In genomic region chr1:241630476-241630875, GRCh38 we compare ENCODE assay signal across 38 cellular contexts. TPM values are rescaled to one million over a fixed set of nuclear protein-coding genes. Genes with fewer than 3 reads are reported as not detected.
"Had no signal": no experiment of that assay in that cellular context is flagged by ENCODE, and none has a peak within 500 bp of the region (broad histone marks: within the 10 kb centered on the region; RNA-seq: fewer than 3 reads in every experiment).

No MANE protein-coding gene starts in this region.

- H3K27me3 Mint-ChIP-seq: activated CD4-positive, alpha-beta memory T cell treated with anti-CD3 and anti-CD28 coated beads for 36 hours; activated CD4-positive, alpha-beta T cell treated with anti-CD3 and anti-CD28 coated beads for 36 hours; activated CD4-positive, alpha-beta T cell treated with anti-CD3 and anti-CD28 coated beads, Interleukin-2, amount 10 ng/mL, durations not matched to agents 24 days and 14 days; activated CD8-positive, alpha-beta memory T cell treated with anti-CD3 and anti-CD28 coated beads, Interleukin-2, amount 10 ng/mL, durations not matched to agents 7 days and 5 days; activated naive CD4-positive, alpha-beta T cell treated with anti-CD3 and anti-CD28 coated beads, Interleukin-2, amount 50 U/mL, for 24 hours; activated naive CD8-positive, alpha-beta T cell treated with anti-CD3 and anti-CD28 coated beads for 36 hours; activated naive CD8-positive, alpha-beta T cell treated with anti-CD3 and anti-CD28 coated beads, Interleukin-2, amount 50 U/mL, for 24 hours had no signal

- H3K4me3 ChIP-seq: adrenal gland, body of pancreas, cardiac muscle cell, colonic mucosa, esophagus squamous epithelium, gastroesophageal sphincter, heart right ventricle, hepatocyte had no signal

- H3K4me3 Mint-ChIP-seq: activated CD4-positive, alpha-beta memory T cell treated with anti-CD3 and anti-CD28 coated beads for 36 hours; activated CD4-positive, alpha-beta T cell treated with anti-CD3 and anti-CD28 coated beads for 36 hours; activated CD4-positive, alpha-beta T cell treated with anti-CD3 and anti-CD28 coated beads, Interleukin-2, amount 10 ng/mL, durations not matched to agents 24 days and 14 days; activated CD8-positive, alpha-beta memory T cell treated with anti-CD3 and anti-CD28 coated beads, Interleukin-2, amount 10 ng/mL, durations not matched to agents 7 days and 5 days; activated CD8-positive, alpha-beta T cell treated with anti-CD3 and anti-CD28 coated beads, Interleukin-2, amount 10 ng/mL, durations not matched to agents 7 days and 5 days; activated naive CD4-positive, alpha-beta T cell treated with anti-CD3 and anti-CD28 coated beads for 36 hours; activated naive CD4-positive, alpha-beta T cell treated with anti-CD3 and anti-CD28 coated beads, Interleukin-2, amount 50 U/mL, for 24 hours; activated naive CD8-positive, alpha-beta T cell treated with anti-CD3 and anti-CD28 coated beads for 36 hours; activated naive CD8-positive, alpha-beta T cell treated with anti-CD3 and anti-CD28 coated beads, Interleukin-2, amount 50 U/mL, for 24 hours; activated T-helper 1 cell treated with anti-CD3 and anti-CD28 coated beads, Interleukin-12 subunit alpha, Interleukin-12 subunit beta, Interleukin-2, Interleukin-4 antibody, amounts not matched to agents 30 ng/mL and 10 ng/mL and 1 ng/mL, durations not matched to agents 14 hours and 24 hours and 36 hours had no signal

- H3K9me3 ChIP-seq: adrenal gland, body of pancreas, colonic mucosa, esophagus squamous epithelium, gastroesophageal sphincter, heart right ventricle had no signal

- ATAC-seq: activated CD4-positive, alpha-beta T cell treated with anti-CD3 and anti-CD28 coated beads for 36 hours; activated CD8-positive, alpha-beta memory T cell treated with anti-CD3 and anti-CD28 coated beads, Interleukin-2, amount 10 ng/mL, durations not matched to agents 7 days and 5 days; activated CD8-positive, alpha-beta T cell treated with anti-CD3 and anti-CD28 coated beads, Interleukin-2, amount 10 ng/mL, durations not matched to agents 7 days and 5 days; activated naive CD8-positive, alpha-beta T cell treated with anti-CD3 and anti-CD28 coated beads, Interleukin-2, amount 50 U/mL, for 24 hours; body of pancreas; gastroesophageal sphincter; heart right ventricle had no signal

- DNase-seq: activated CD4-positive, alpha-beta memory T cell treated with anti-CD3 and anti-CD28 coated beads for 36 hours; activated CD4-positive, alpha-beta T cell treated with anti-CD3 and anti-CD28 coated beads for 36 hours; activated CD4-positive, alpha-beta T cell treated with anti-CD3 and anti-CD28 coated beads, Interleukin-2, amount 10 ng/mL, durations not matched to agents 24 days and 14 days; activated CD4-positive, CD25-positive, alpha-beta regulatory T cell; activated CD4-positive, CD25-positive, alpha-beta regulatory T cell treated with anti-CD3 and anti-CD28 coated beads, Interleukin-2, amount 50 U/mL, for 72 hours; activated CD8-positive, alpha-beta memory T cell treated with anti-CD3 and anti-CD28 coated beads, Interleukin-2, amount 10 ng/mL, durations not matched to agents 7 days and 5 days; activated CD8-positive, alpha-beta memory T cell treated with anti-CD3 and anti-CD28 coated beads, Interleukin-2, amount 50 U/mL, for 4 hours; activated CD8-positive, alpha-beta T cell treated with anti-CD3 and anti-CD28 coated beads, Interleukin-2, amount 10 ng/mL, durations not matched to agents 7 days and 5 days; activated effector memory CD4-positive, alpha-beta T cell treated with anti-CD3 and anti-CD28 coated beads, Interleukin-2, amount 50 U/mL, for 16 hours; activated naive CD4-positive, alpha-beta T cell treated with anti-CD3 and anti-CD28 coated beads for 36 hours; activated naive CD8-positive, alpha-beta T cell treated with anti-CD3 and anti-CD28 coated beads for 36 hours; activated naive CD8-positive, alpha-beta T cell treated with anti-CD3 and anti-CD28 coated beads, Interleukin-2, amount 50 U/mL, for 24 hours; activated T-cell treated with anti-CD3 and anti-CD28 coated beads, Interleukin-2, amount 50 U/mL, for 1 hour; activated T-cell treated with anti-CD3 and anti-CD28 coated beads, Interleukin-2, amount 50 U/mL, for 48 hours; adrenal gland; amygdala; aorta; body of pancreas; central memory CD4-positive, alpha-beta T cell; cerebellar nuclear complex; colonic mucosa; effector CD8-positive, alpha-beta T cell; esophagus squamous epithelium; foreskin melanocyte; heart right ventricle had no signal

- H3K27ac Mint-ChIP-seq: activated CD4-positive, alpha-beta memory T cell treated with anti-CD3 and anti-CD28 coated beads for 36 hours; activated CD4-positive, alpha-beta T cell treated with anti-CD3 and anti-CD28 coated beads for 36 hours; activated CD4-positive, alpha-beta T cell treated with anti-CD3 and anti-CD28 coated beads, Interleukin-2, amount 10 ng/mL, durations not matched to agents 24 days and 14 days; activated CD8-positive, alpha-beta memory T cell treated with anti-CD3 and anti-CD28 coated beads, Interleukin-2, amount 10 ng/mL, durations not matched to agents 7 days and 5 days; activated CD8-positive, alpha-beta T cell treated with anti-CD3 and anti-CD28 coated beads, Interleukin-2, amount 10 ng/mL, durations not matched to agents 7 days and 5 days; activated naive CD4-positive, alpha-beta T cell treated with anti-CD3 and anti-CD28 coated beads for 36 hours; activated naive CD8-positive, alpha-beta T cell treated with anti-CD3 and anti-CD28 coated beads for 36 hours; activated naive CD8-positive, alpha-beta T cell treated with anti-CD3 and anti-CD28 coated beads, Interleukin-2, amount 50 U/mL, for 24 hours; activated T-helper 1 cell treated with anti-CD3 and anti-CD28 coated beads, Interleukin-12 subunit alpha, Interleukin-12 subunit beta, Interleukin-2, Interleukin-4 antibody, amounts not matched to agents 30 ng/mL and 10 ng/mL and 1 ng/mL, durations not matched to agents 14 hours and 24 hours and 36 hours; activated T-helper 2 cell treated with anti-CD3 and anti-CD28 coated beads, Interferon-gamma antibody, Interleukin-2, Interleukin-4, amounts not matched to agents 10 μg/mL and 5 μg/mL and 100 μg/mL, durations not matched to agents 14 hours and 24 hours and 36 hours had no signal

- H3K4me2 ChIP-seq: hepatocyte had no signal

- H3K36me3 ChIP-seq: adrenal gland, cardiac muscle cell, colonic mucosa had no signal

- H3K4me1 ChIP-seq: adrenal gland, colonic mucosa, gastroesophageal sphincter had no signal

- H3K27me3 ChIP-seq: adrenal gland, body of pancreas, cardiac muscle cell, colonic mucosa, esophagus squamous epithelium, gastroesophageal sphincter, heart right ventricle, hepatocyte had no signal

- H3K27ac ChIP-seq: adrenal gland, body of pancreas, cardiac muscle cell, colonic mucosa, epithelial cell of prostate, esophagus squamous epithelium, gastroesophageal sphincter, heart right ventricle, hepatocyte had no signal

- H3K9me3 Mint-ChIP-seq: activated CD4-positive, alpha-beta memory T cell treated with anti-CD3 and anti-CD28 coated beads for 36 hours; activated CD4-positive, alpha-beta T cell treated with anti-CD3 and anti-CD28 coated beads, Interleukin-2, amount 10 ng/mL, durations not matched to agents 24 days and 14 days; activated naive CD4-positive, alpha-beta T cell treated with anti-CD3 and anti-CD28 coated beads for 36 hours; activated naive CD4-positive, alpha-beta T cell treated with anti-CD3 and anti-CD28 coated beads, Interleukin-2, amount 50 U/mL, for 24 hours; activated naive CD8-positive, alpha-beta T cell treated with anti-CD3 and anti-CD28 coated beads, Interleukin-2, amount 50 U/mL, for 24 hours; activated T-helper 1 cell treated with anti-CD3 and anti-CD28 coated beads, Interleukin-12 subunit alpha, Interleukin-12 subunit beta, Interleukin-2, Interleukin-4 antibody, amounts not matched to agents 30 ng/mL and 10 ng/mL and 1 ng/mL, durations not matched to agents 14 hours and 24 hours and 36 hours; activated T-helper 2 cell treated with anti-CD3 and anti-CD28 coated beads, Interferon-gamma antibody, Interleukin-2, Interleukin-4, amounts not matched to agents 10 μg/mL and 5 μg/mL and 100 μg/mL, durations not matched to agents 14 hours and 24 hours and 36 hours had no signal

RNA-seq across cellular contexts. Expression of gene WDR64, which starts 21.6 kb away (rescaled TPM):
- total RNA-seq: activated CD4-positive, alpha-beta memory T cell treated with anti-CD3 and anti-CD28 coated beads for 36 hours; activated CD4-positive, alpha-beta T cell treated with anti-CD3 and anti-CD28 coated beads for 36 hours; activated CD4-positive, alpha-beta T cell treated with anti-CD3 and anti-CD28 coated beads, Interleukin-2, amount 10 ng/mL, durations not matched to agents 24 days and 14 days; activated CD8-positive, alpha-beta memory T cell treated with anti-CD3 and anti-CD28 coated beads for 36 hours; activated naive CD4-positive, alpha-beta T cell treated with anti-CD3 and anti-CD28 coated beads for 36 hours; activated T-helper 1 cell treated with anti-CD3 and anti-CD28 coated beads, Interleukin-12 subunit alpha, Interleukin-12 subunit beta, Interleukin-2, Interleukin-4 antibody, amounts not matched to agents 30 ng/mL and 10 ng/mL and 1 ng/mL, durations not matched to agents 14 hours and 24 hours and 36 hours; activated T-helper 2 cell treated with anti-CD3 and anti-CD28 coated beads, Interferon-gamma antibody, Interleukin-2, Interleukin-4, amounts not matched to agents 10 μg/mL and 5 μg/mL and 100 μg/mL, durations not matched to agents 14 hours and 24 hours and 36 hours; aorta; body of pancreas; cardiac muscle cell; colonic mucosa; dermis microvascular lymphatic vessel endothelial cell; endothelial cell of umbilical vein; esophagus squamous epithelium; fibroblast of lung; fibroblast of villous mesenchyme; glomerular endothelial cell had no signal
